22 cellular contexts compared by ENCODE assay signal in the genomic region with DNA sequence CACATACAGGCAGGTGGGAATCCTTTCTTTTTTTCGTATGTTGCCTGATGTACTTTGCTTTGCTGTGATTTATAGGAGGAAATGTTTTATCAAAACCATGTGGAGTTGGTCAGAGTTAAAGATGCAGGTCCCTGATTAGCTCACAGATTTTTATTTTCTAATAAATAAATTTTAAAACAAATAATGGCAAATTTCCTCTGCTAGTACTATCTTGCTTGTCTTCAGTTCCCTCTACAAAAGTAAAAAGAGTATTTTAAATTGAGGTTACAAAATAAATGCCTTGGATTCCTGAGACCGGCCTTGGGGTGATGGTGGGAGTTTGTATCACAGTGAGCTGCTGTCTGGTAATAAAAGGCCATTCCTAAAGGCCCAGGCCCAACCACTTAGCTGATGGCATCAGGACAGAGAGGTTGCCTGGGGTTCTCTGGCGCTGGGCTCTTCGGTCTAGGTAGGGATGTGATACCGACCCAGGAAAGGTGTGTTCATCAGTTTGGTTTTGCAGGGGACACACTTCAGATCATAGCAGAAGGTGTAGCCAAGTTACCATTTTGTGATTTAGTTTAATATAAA.
DNase-seq lines count a peak whose midpoint lies in the region; ATAC-seq and TF ChIP-seq lines count a peak whose summit lies in the region.
"Had no signal": no experiment of that assay in that cellular context is flagged by ENCODE, and none has a peak within 500 bp of the region (broad histone marks: within the 10 kb centered on the region; RNA-seq: fewer than 3 reads in every experiment).

No MANE protein-coding gene starts in this region.

- TF ChIP-seq CTCF in natural killer cell (IDR thresholded peaks at IDR 0.05) = no peak
- no peak for TF ChIP-seq CTCF in mesothelial cell of epicardium (IDR thresholded peaks at IDR 0.05; ENCODE audit: unreplicated experiment)

- H3K27ac Mint-ChIP-seq in natural killer cell treated with Interleukin-12 subunit alpha and Interleukin-12 subunit beta and Interleukin-15 and Interleukin-18, amount 100 ng/mL, for 72 hours = no peak overlapping the region
- H3K27ac Mint-ChIP-seq in natural killer cell = no peak overlapping the region
- H3K27ac Mint-ChIP-seq in mesothelial cell of epicardium = peak overlapping the region; percentile 2

- H3K27me3 Mint-ChIP-seq in natural killer cell treated with Interleukin-12 subunit alpha and Interleukin-12 subunit beta and Interleukin-15 and Interleukin-18, amount 100 ng/mL, for 72 hours = no peaks in the 10 kb centered on the region
- H3K27me3 Mint-ChIP-seq in natural killer cell (ENCODE audit: low read depth in 2 of 2) (no peaks in the 10 kb centered on the region), mesothelial cell of epicardium (ENCODE audit: low read depth) (no peaks in the 10 kb centered on the region)

- intact Hi-C loops in natural killer cell (cut with micrococcal nuclease) = no loop called here
- intact Hi-C loops in sciatic nerve (cut with DNase I) = no loop called here

- no peak overlapping the region for H3K4me3 Mint-ChIP-seq in natural killer cell treated with Interleukin-12 subunit alpha and Interleukin-12 subunit beta and Interleukin-15 and Interleukin-18, amount 100 ng/mL, for 72 hours
- no peak overlapping the region for H3K4me3 Mint-ChIP-seq in natural killer cell
- no peak overlapping the region for H3K4me3 Mint-ChIP-seq in mesothelial cell of epicardium

- ATAC-seq in natural killer cell treated with Interleukin-12 subunit alpha and Interleukin-12 subunit beta and Interleukin-15 and Interleukin-18, amount 100 ng/mL, for 72 hours = no peak
- ATAC-seq in natural killer cell = no peak
- ATAC-seq in SK-N-SH treated with all-trans-retinoic acid at 6 μM for 48 hours = peak; percentile 31; the same call in 1 of the 3 replicates
- no peak for ATAC-seq in sciatic nerve
- ATAC-seq in HG03469 (IDR thresholded peaks at IDR 0.05; ENCODE audit: unreplicated experiment) = no peak
- ATAC-seq in HG03565 (IDR thresholded peaks at IDR 0.05; ENCODE audit: unreplicated experiment) = no peak
- no peak for ATAC-seq in GM18867 (IDR thresholded peaks at IDR 0.05; ENCODE audit: unreplicated experiment)

- H3K4me1 Mint-ChIP-seq in natural killer cell treated with Interleukin-12 subunit alpha and Interleukin-12 subunit beta and Interleukin-15 and Interleukin-18, amount 100 ng/mL, for 72 hours (ENCODE audit: low read depth in 2 of 2) = peaks cover 14 to 20% of the 10 kb centered on the region in 2 donors
- H3K4me1 Mint-ChIP-seq in natural killer cell (peaks cover 16 to 24% of the 10 kb centered on the region in 2 donors), mesothelial cell of epicardium (peaks cover 4% of the 10 kb centered on the region)

- H3K36me3 Mint-ChIP-seq in natural killer cell treated with Interleukin-12 subunit alpha and Interleukin-12 subunit beta and Interleukin-15 and Interleukin-18, amount 100 ng/mL, for 72 hours = peaks cover 15% of the 10 kb centered on the region
- H3K36me3 Mint-ChIP-seq in natural killer cell = no peaks in the 10 kb centered on the region
- H3K36me3 Mint-ChIP-seq in mesothelial cell of epicardium = peaks cover 17% of the 10 kb centered on the region

- H3K9me3 Mint-ChIP-seq in natural killer cell treated with Interleukin-12 subunit alpha and Interleukin-12 subunit beta and Interleukin-15 and Interleukin-18, amount 100 ng/mL, for 72 hours = no peaks in the 10 kb centered on the region
- H3K9me3 Mint-ChIP-seq in natural killer cell = no peaks in the 10 kb centered on the region
- no peaks in the 10 kb centered on the region for H3K9me3 Mint-ChIP-seq in mesothelial cell of epicardium

- DNase-seq in natural killer cell treated with Interleukin-12 subunit alpha and Interleukin-12 subunit beta and Interleukin-15 and Interleukin-18, amount 100 ng/mL, for 72 hours (ENCODE audit: low spot score) = peak; percentile 5
- no peak for DNase-seq in natural killer cell
- DNase-seq in mesothelial cell of epicardium (ENCODE audit: low spot score in 2 of 2, unreplicated experiment in 2 of 2) = no peak
- DNase-seq in sciatic nerve (ENCODE audit: low spot score) = no peak
- DNase-seq: 8988T, ACHN, Calu3, DMS79 treated with DMSO at 0.1 percent for 48 hours, NCI-H1092, NCI-H1417 treated with DMSO at 0.1 percent for 48 hours, NCI-H187, NCI-H2081 treated with DMSO at 0.1 percent for 48 hours, NCI-H2171, NCI-H226, NCI-H510A, NCI-H69, RPMI8226, SHP77 had no signal

TF ChIP-seq in SK-N-SH treated with all-trans-retinoic acid at 6 μM for 48 hours, 23 proteins besides CTCF, POLR2A, EP300 and RAD21:
- TF ChIP-seq, protein P1, sequence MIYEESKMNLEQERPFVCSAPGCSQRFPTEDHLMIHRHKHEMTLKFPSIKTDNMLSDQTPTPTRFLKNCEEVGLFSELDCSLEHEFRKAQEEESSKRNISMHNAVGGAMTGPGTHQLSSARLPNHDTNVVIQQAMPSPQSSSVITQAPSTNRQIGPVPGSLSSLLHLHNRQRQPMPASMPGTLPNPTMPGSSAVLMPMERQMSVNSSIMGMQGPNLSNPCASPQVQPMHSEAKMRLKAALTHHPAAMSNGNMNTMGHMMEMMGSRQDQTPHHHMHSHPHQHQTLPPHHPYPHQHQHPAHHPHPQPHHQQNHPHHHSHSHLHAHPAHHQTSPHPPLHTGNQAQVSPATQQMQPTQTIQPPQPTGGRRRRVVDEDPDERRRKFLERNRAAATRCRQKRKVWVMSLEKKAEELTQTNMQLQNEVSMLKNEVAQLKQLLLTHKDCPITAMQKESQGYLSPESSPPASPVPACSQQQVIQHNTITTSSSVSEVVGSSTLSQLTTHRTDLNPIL (CRISPR knock-in tag; IDR thresholded peaks at IDR 0.05; ENCODE audit: low read depth) = no peak
- no peak for TF ChIP-seq BACH2 (CRISPR knock-in tag; IDR thresholded peaks at IDR 0.05; ENCODE audit: borderline replicate concordance)
- TF ChIP-seq ZNF70 (CRISPR knock-in tag; IDR thresholded peaks at IDR 0.05) = 0 out of 2 replicates have a peak, but pooled peaks have one; percentile 20
- no peak for TF ChIP-seq GLIS3 (CRISPR knock-in tag; IDR thresholded peaks at IDR 0.05)
- TF ChIP-seq ARNTL (CRISPR knock-in tag; IDR thresholded peaks at IDR 0.05; ENCODE audit: borderline replicate concordance, low read depth) = no peak
- peak; percentile 78; the same call in 1 of the 2 replicates for TF ChIP-seq TCF4 (CRISPR knock-in tag; IDR thresholded peaks at IDR 0.05; ENCODE audit: borderline replicate concordance)
- no peak for TF ChIP-seq OSR1 (CRISPR knock-in tag; IDR thresholded peaks at IDR 0.05)
- no peak for TF ChIP-seq PPARA (CRISPR knock-in tag; IDR thresholded peaks at IDR 0.05; ENCODE audit: borderline replicate concordance)
